21 cellular contexts compared by ENCODE assay signal in the genomic region with DNA sequence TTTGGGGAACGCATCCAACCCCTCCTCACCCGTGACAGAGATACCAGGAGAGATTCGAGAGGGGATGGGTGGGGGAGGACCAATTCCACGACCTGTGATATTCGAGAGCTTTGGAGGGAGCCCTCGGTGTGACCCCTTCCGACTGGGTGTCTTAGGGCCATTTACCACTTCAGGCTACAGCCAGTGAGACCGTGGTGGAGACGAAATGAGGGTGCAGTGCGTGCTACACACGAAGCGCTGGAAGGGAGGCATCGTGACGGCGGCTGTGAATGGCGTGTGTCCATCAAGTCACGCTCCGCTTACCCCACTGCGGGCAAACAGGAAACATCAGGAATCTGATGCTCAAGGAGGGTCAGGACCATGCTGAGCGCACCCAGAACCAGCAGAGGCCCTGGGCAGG. TPM values are rescaled to one million over a fixed set of nuclear protein-coding genes. Genes with fewer than 3 reads are reported as not detected.
"Had no signal": no experiment of that assay in that cellular context is flagged by ENCODE, and none has a peak within 500 bp of the region (broad histone marks: within the 10 kb centered on the region; RNA-seq: fewer than 3 reads in every experiment).

No MANE protein-coding gene starts in this region.

- H3K9me3 ChIP-seq: adrenal gland, esophagus muscularis mucosa, right lobe of liver, suprapubic skin, tibial nerve had no signal

- H3K27ac ChIP-seq: adrenal gland, dorsolateral prefrontal cortex, esophagus muscularis mucosa, parathyroid adenoma, right lobe of liver, suprapubic skin, tibial nerve, WERI-Rb-1 had no signal

- H3K4me3 ChIP-seq: adrenal gland, dorsolateral prefrontal cortex, right lobe of liver, suprapubic skin had no signal

- H3K27me3 Mint-ChIP-seq: stimulated activated naive CD8-positive, alpha-beta T cell treated with anti-CD3 and anti-CD28 coated beads, Interleukin-15, amount 100 ng/mL, for 72 hours had no signal

- FAIRE-seq: astrocyte, colon, frontal cortex, small intestine, TTC549 had no signal

- H3K9me3 Mint-ChIP-seq: activated T-cell treated with anti-CD3 and anti-CD28 coated beads, Interleukin-2, amount 50 U/mL, for 4 hours; stimulated activated effector memory CD8-positive, alpha-beta T cell treated with anti-CD3 and anti-CD28 coated beads, Interleukin-12 subunit alpha, Interleukin-12 subunit beta, amount 100 ng/mL, for 72 hours; stimulated activated naive CD8-positive, alpha-beta T cell treated with anti-CD3 and anti-CD28 coated beads, Interleukin-15, amount 100 ng/mL, for 72 hours had no signal

- H3K27ac Mint-ChIP-seq: stimulated activated effector memory CD8-positive, alpha-beta T cell treated with anti-CD3 and anti-CD28 coated beads, Interleukin-12 subunit alpha, Interleukin-12 subunit beta, amount 100 ng/mL, for 72 hours had no signal

- H3K27me3 ChIP-seq: adrenal gland, dorsolateral prefrontal cortex, esophagus muscularis mucosa, right lobe of liver, suprapubic skin, tibial nerve had no signal

- H3K4me3 Mint-ChIP-seq: stimulated activated effector memory CD8-positive, alpha-beta T cell treated with anti-CD3 and anti-CD28 coated beads, Interleukin-12 subunit alpha, Interleukin-12 subunit beta, amount 100 ng/mL, for 72 hours had no signal

RNA-seq across cellular contexts. Expression of a gene that starts 15.1 kb away (rescaled TPM):
- total RNA-seq: frontal cortex, myocyte, tibial nerve, urinary bladder had no signal

RNA-seq across cellular contexts. Expression of a gene that starts 26.9 kb away (rescaled TPM):
- total RNA-seq: astrocyte, myocyte had no signal

RNA-seq across cellular contexts. Expression of a gene that starts 32.9 kb away (rescaled TPM):
- total RNA-seq: activated CD8-positive, alpha-beta memory T cell treated with anti-CD3 and anti-CD28 coated beads for 36 hours; activated T-cell treated with anti-CD3 and anti-CD28 coated beads, Interleukin-2, amount 50 U/mL, for 4 hours; adrenal gland; esophagus muscularis mucosa; frontal cortex; mononuclear cell; myocyte; right lobe of liver; urinary bladder had no signal

RNA-seq across cellular contexts. Expression of a gene that starts 44.3 kb away (rescaled TPM):
- total RNA-seq: activated CD8-positive, alpha-beta memory T cell treated with anti-CD3 and anti-CD28 coated beads for 36 hours; astrocyte; lower leg skin; myocyte; suprapubic skin had no signal
